Comparison of ENCODE assay signal across 8 cellular contexts in genomic region chr1:112704908-112705627, GRCh38. TPM values are rescaled to one million over a fixed set of nuclear protein-coding genes. Genes with fewer than 3 reads are reported as not detected.
DNase-seq lines count a peak whose midpoint lies in the region; ATAC-seq and TF ChIP-seq lines count a peak whose summit lies in the region.

No MANE protein-coding gene starts in this region.

- H3K36me3 Mint-ChIP-seq in CD4-positive, CD25-positive, alpha-beta regulatory T cell, result no peaks in the 10 kb centered on the region
- peaks cover 5% of the 10 kb centered on the region for H3K36me3 Mint-ChIP-seq in activated CD4-positive, alpha-beta memory T cell treated with anti-CD3 and anti-CD28 coated beads for 36 hours
- peaks cover 14% of the 10 kb centered on the region for H3K36me3 Mint-ChIP-seq in mesothelial cell of epicardium
- H3K36me3 Mint-ChIP-seq in type B pancreatic cell, result peaks cover 14% of the 10 kb centered on the region

- H3K27me3 Mint-ChIP-seq in CD4-positive, CD25-positive, alpha-beta regulatory T cell, result peaks cover 14% of the 10 kb centered on the region
- H3K27me3 Mint-ChIP-seq in activated CD4-positive, alpha-beta memory T cell treated with anti-CD3 and anti-CD28 coated beads for 36 hours, result peaks cover 3% of the 10 kb centered on the region
- H3K27me3 Mint-ChIP-seq in mesothelial cell of epicardium (ENCODE audit: low read depth) (no peaks in the 10 kb centered on the region), type B pancreatic cell (peaks cover 13% of the 10 kb centered on the region)

- peaks cover 12 to 55% (median 35%) of the 10 kb centered on the region in 4 donors for H3K4me1 Mint-ChIP-seq in CD4-positive, CD25-positive, alpha-beta regulatory T cell
- peaks cover 58% of the 10 kb centered on the region for H3K4me1 Mint-ChIP-seq in activated CD4-positive, alpha-beta memory T cell treated with anti-CD3 and anti-CD28 coated beads for 36 hours (ENCODE audit: low read depth)
- H3K4me1 Mint-ChIP-seq in mesothelial cell of epicardium (peaks cover 67% of the 10 kb centered on the region), type B pancreatic cell (ENCODE audit: unreplicated experiment) (peaks cover 55% of the 10 kb centered on the region)

- peak overlapping the region; percentile 39 for H3K27ac ChIP-seq in CD4-positive, CD25-positive, alpha-beta regulatory T cell (ENCODE audit: insufficient read depth, low read length, poor library complexity, severe bottlenecking)
- H3K27ac ChIP-seq in epithelial cell of prostate, result peak overlapping the region; percentile 93

- H3K27ac Mint-ChIP-seq in CD4-positive, CD25-positive, alpha-beta regulatory T cell, result peak overlapping the region; percentile 75 to 90 (median 87)
- peak overlapping the region; percentile 79 for H3K27ac Mint-ChIP-seq in activated CD4-positive, alpha-beta memory T cell treated with anti-CD3 and anti-CD28 coated beads for 36 hours
- H3K27ac Mint-ChIP-seq in mesothelial cell of epicardium, result peak overlapping the region; percentile 95
- H3K27ac Mint-ChIP-seq in type B pancreatic cell, result peak overlapping the region; percentile 91

- TF ChIP-seq CTCF in mesothelial cell of epicardium (IDR thresholded peaks at IDR 0.05; ENCODE audit: unreplicated experiment) (no peak), type B pancreatic cell (conservative IDR thresholded peaks at IDR 0.05) (no peak)

- no peaks in the 10 kb centered on the region for H3K27me3 ChIP-seq in CD4-positive, CD25-positive, alpha-beta regulatory T cell (ENCODE audit: control insufficient read depth, insufficient read depth, low read length)

- peaks cover 48% of the 10 kb centered on the region for H3K4me1 ChIP-seq in CD4-positive, CD25-positive, alpha-beta regulatory T cell (ENCODE audit: control insufficient read depth, insufficient read depth, low read length, poor library complexity, severe bottlenecking)

- H3K4me3 Mint-ChIP-seq in CD4-positive, CD25-positive, alpha-beta regulatory T cell, result peak overlapping the region; percentile 74 to 91 (median 82)
- H3K4me3 Mint-ChIP-seq in activated CD4-positive, alpha-beta memory T cell treated with anti-CD3 and anti-CD28 coated beads for 36 hours, result peak overlapping the region; percentile 65
- H3K4me3 Mint-ChIP-seq in mesothelial cell of epicardium (peak overlapping the region; percentile 78), type B pancreatic cell (peak overlapping the region; percentile 87)

- peaks cover 0 to 2% (median 0%) of the 10 kb centered on the region in 7 donors for H3K9me3 Mint-ChIP-seq in CD4-positive, CD25-positive, alpha-beta regulatory T cell
- no peaks in the 10 kb centered on the region for H3K9me3 Mint-ChIP-seq in activated CD4-positive, alpha-beta memory T cell treated with anti-CD3 and anti-CD28 coated beads for 36 hours
- H3K9me3 Mint-ChIP-seq in mesothelial cell of epicardium (no peaks in the 10 kb centered on the region), type B pancreatic cell (no peaks in the 10 kb centered on the region)

- peak overlapping the region; percentile 61 for H3K4me3 ChIP-seq in CD4-positive, CD25-positive, alpha-beta regulatory T cell (ENCODE audit: low read depth, low read length)

- CTCF ChIA-PET in activated CD4-positive, alpha-beta memory T cell treated with anti-CD3 and anti-CD28 coated beads for 36 hours (lab: Charles Lee), result interaction anchor here (1.3 to 2.7 kb wide), 6 partner anchors 10 to 314 kb away, joined by 5 to 19 read pairs (median 7); partner anchors contain the start of genes MOV10 and PPM1J

- ATAC-seq in CD4-positive, CD25-positive, alpha-beta regulatory T cell (ENCODE audit: low read depth in 2 of 2), result peak; percentile 63 to 66
- peak; percentile 41 for ATAC-seq in GM18861 (IDR thresholded peaks at IDR 0.05; ENCODE audit: unreplicated experiment)
- ATAC-seq in HG03025 (IDR thresholded peaks at IDR 0.05; ENCODE audit: low FRiP score, unreplicated experiment), result peak; percentile 44

- intact Hi-C loops in activated CD4-positive, alpha-beta memory T cell treated with anti-CD3 and anti-CD28 coated beads for 36 hours (cut with micrococcal nuclease), result loop anchor here (1.0 to 2.0 kb wide), 5 partner anchors 10 to 238 kb away; partner anchors contain the start of genes MOV10 and PPM1J

- DNase-seq in CD4-positive, CD25-positive, alpha-beta regulatory T cell, result peak; percentile 34 to 81 (median 48)
- DNase-seq in NCI-H2171 treated with DMSO at 0.1 percent for 48 hours (lab: John Stamatoyannopoulos, UW) (peak; percentile 80), epithelial cell of prostate (ENCODE audit: low read depth, low spot score) (peak; percentile 91), mesothelial cell of epicardium (ENCODE audit: low spot score in 2 of 2, unreplicated experiment in 2 of 2) (peak; percentile 56 to 77), type B pancreatic cell (ENCODE audit: extremely low spot score, unreplicated experiment) (peak; percentile 81)
- peak; percentile 81 for DNase-seq in activated CD4-positive, alpha-beta memory T cell treated with anti-CD3 and anti-CD28 coated beads for 36 hours

- no peaks in the 10 kb centered on the region for H3K9me3 ChIP-seq in CD4-positive, CD25-positive, alpha-beta regulatory T cell (ENCODE audit: control insufficient read depth in 2 of 2, low read length in 2 of 2)

- POLR2A ChIA-PET in activated CD4-positive, alpha-beta memory T cell treated with anti-CD3 and anti-CD28 coated beads for 36 hours (lab: Charles Lee), result interaction anchor here (1.0 to 2.1 kb wide), 6 partner anchors 10 to 311 kb away, joined by 3 to 11 read pairs (median 6); partner anchors contain the start of genes MOV10, PPM1J, SLC16A1 and ST7L

- H3K36me3 ChIP-seq in CD4-positive, CD25-positive, alpha-beta regulatory T cell (ENCODE audit: control insufficient read depth, insufficient read depth, low read length), result peaks cover 8% of the 10 kb centered on the region

RNA-seq across cellular contexts. Expression of gene RHOC, which starts 1.9 kb away (rescaled TPM):
- total RNA-seq in CD4-positive, CD25-positive, alpha-beta regulatory T cell, result 17.4 TPM
- 10 to 100 TPM; 20.1 to 34.1 (median 28.9) TPM for polyA plus RNA-seq in CD4-positive, CD25-positive, alpha-beta regulatory T cell
- total RNA-seq in activated CD4-positive, alpha-beta memory T cell treated with anti-CD3 and anti-CD28 coated beads for 36 hours, result 10 to 100 TPM; 50.1 to 51.6 TPM
- total RNA-seq in mesothelial cell of epicardium, result 159 to 163 TPM (median 162 TPM) in 3 replicates
- total RNA-seq in type B pancreatic cell (ENCODE audit: low replicate concordance), result 131 and 173 TPM in 2 replicates

RNA-seq across cellular contexts. Expression of gene PPM1J, which starts 10.1 kb away (rescaled TPM):
- total RNA-seq in CD4-positive, CD25-positive, alpha-beta regulatory T cell, result not detected
- polyA plus RNA-seq in CD4-positive, CD25-positive, alpha-beta regulatory T cell, result not detected
- 1 to 10 TPM in 1 of 2 experiments, under 1 TPM in 1; 0.69 to 1.2 TPM for total RNA-seq in activated CD4-positive, alpha-beta memory T cell treated with anti-CD3 and anti-CD28 coated beads for 36 hours
- total RNA-seq in mesothelial cell of epicardium, result 4.3 to 4.7 TPM (median 4.4 TPM) in 3 replicates
- total RNA-seq in type B pancreatic cell (ENCODE audit: low replicate concordance), result 2.5 and 2.6 TPM in 2 replicates

RNA-seq across cellular contexts. Expression of gene MOV10, which starts 30.6 kb away (rescaled TPM):
- 94.2 TPM for total RNA-seq in CD4-positive, CD25-positive, alpha-beta regulatory T cell
- polyA plus RNA-seq in CD4-positive, CD25-positive, alpha-beta regulatory T cell, result 10 to 100 TPM; 26.1 to 29.8 (median 28.3) TPM
- total RNA-seq in activated CD4-positive, alpha-beta memory T cell treated with anti-CD3 and anti-CD28 coated beads for 36 hours, result 10 to 100 TPM; 57.7 to 63.1 TPM
- 145 to 163 TPM (median 154 TPM) in 3 replicates for total RNA-seq in mesothelial cell of epicardium
- total RNA-seq in type B pancreatic cell (ENCODE audit: low replicate concordance), result 113 and 128 TPM in 2 replicates

Comparison
In these comparisons a context has a peak if more than half of its experiments do, and no peak if none do; other contexts are left out.
1. Peak in every context shown above with its lines: DNase-seq, ATAC-seq, H3K4me3 ChIP-seq and H3K27ac ChIP-seq.